In genomic region chr12:93441617-93442410, GRCh38 we compare ENCODE assay signal across 1 cellular context.
TF ChIP-seq lines count a peak whose summit lies in the region.

UBE2N (minus strand) TSS chr12:93441947; CDS start chr12:93441884, 63 bp downstream.

TF ChIP-seq in HEK293, 187 proteins besides CTCF, POLR2A, EP300 and RAD21 (continued from another document and continues in another):
- TF ChIP-seq PATZ1 (tag by site-specific recombination; IDR thresholded peaks at IDR 0.05) (peak; percentile 88), HOXA7 (CRISPR knock-in tag; IDR thresholded peaks at IDR 0.05; ENCODE audit: borderline replicate concordance) (no peak), ZNF23 (tag by site-specific recombination; IDR thresholded peaks at IDR 0.05; ENCODE audit: borderline replicate concordance) (no peak), ZNF529 (tag by site-specific recombination; IDR thresholded peaks at IDR 0.05; ENCODE audit: insufficient replicate concordance) (no peak), ZNF747 (tag by site-specific recombination; IDR thresholded peaks at IDR 0.05) (no peak), ZNF76 (tag by site-specific recombination; IDR thresholded peaks at IDR 0.05; ENCODE audit: borderline replicate concordance, low read depth) (peak; percentile 84; the same call in 1 of the 2 replicates), ZNF600 (tag by site-specific recombination; IDR thresholded peaks at IDR 0.05) (peak; percentile 72), PRDM4 (tag by site-specific recombination; IDR thresholded peaks at IDR 0.05) (no peak), ZBTB44 (tag by site-specific recombination; IDR thresholded peaks at IDR 0.05) (no peak), ZNF157 (tag by site-specific recombination; IDR thresholded peaks at IDR 0.05) (no peak), IKZF3 (tag by site-specific recombination; IDR thresholded peaks at IDR 0.05) (no peak), ZNF114 (tag by site-specific recombination; IDR thresholded peaks at IDR 0.05) (no peak), HIC1 (tag by site-specific recombination; IDR thresholded peaks at IDR 0.05) (peak; percentile 87), ZNF558 (tag by site-specific recombination; IDR thresholded peaks at IDR 0.05) (no peak), ZNF610 (tag by site-specific recombination; IDR thresholded peaks at IDR 0.05; ENCODE audit: borderline replicate concordance) (0 out of 2 replicates have a peak, but pooled peaks have one; percentile 56), ZNF707 (tag by site-specific recombination; IDR thresholded peaks at IDR 0.05) (no peak), GLI4 (tag by site-specific recombination; IDR thresholded peaks at IDR 0.05) (no peak), ZNF513 (tag by site-specific recombination; IDR thresholded peaks at IDR 0.05) (no peak), KLF8 (tag by site-specific recombination; IDR thresholded peaks at IDR 0.05) (peak; percentile 81; the same call in 1 of the 2 replicates), SP3 (tag by site-specific recombination; IDR thresholded peaks at IDR 0.05) (peak; percentile 74), ZNF843 (tag by site-specific recombination; IDR thresholded peaks at IDR 0.05) (peak; percentile 48; the same call in 1 of the 2 replicates), ZNF140 (tag by site-specific recombination; IDR thresholded peaks at IDR 0.05) (no peak), YY1 (tag by site-specific recombination; IDR thresholded peaks at IDR 0.05) (peak; percentile 85), ZNF324 (tag by site-specific recombination; IDR thresholded peaks at IDR 0.05) (no peak), ZSCAN23 (tag by site-specific recombination; IDR thresholded peaks at IDR 0.05) (no peak), ZNF248 (tag by site-specific recombination; IDR thresholded peaks at IDR 0.05) (no peak), OVOL3 (tag by site-specific recombination; IDR thresholded peaks at IDR 0.05) (no peak), ZNF623 (tag by site-specific recombination; IDR thresholded peaks at IDR 0.05) (no peak), ZBTB26 (tag by site-specific recombination; optimal IDR thresholded peaks at IDR 0.05) (peak; percentile 99), PRDM10 (tag by site-specific recombination; IDR thresholded peaks at IDR 0.05) (peak; percentile 85), ZBTB20 (tag by site-specific recombination; IDR thresholded peaks at IDR 0.05) (peak; percentile 97), KLF9 (tag by site-specific recombination; IDR thresholded peaks at IDR 0.05; ENCODE audit: low read depth) (peak; percentile 66), ZNF664 (tag by site-specific recombination; IDR thresholded peaks at IDR 0.05) (no peak), ZSCAN30 (tag by site-specific recombination; IDR thresholded peaks at IDR 0.05) (peak; percentile 22), GLIS1 (tag by site-specific recombination; IDR thresholded peaks at IDR 0.05) (peak; percentile 41; the same call in 1 of the 2 replicates), ZBTB10 (tag by site-specific recombination; IDR thresholded peaks at IDR 0.05) (peak; percentile 72; the same call in 1 of the 2 replicates), ZBTB1 (tag by site-specific recombination; IDR thresholded peaks at IDR 0.05) (peak; percentile 88), ZSCAN4 (tag by site-specific recombination; IDR thresholded peaks at IDR 0.05) (no peak)
